Comparison of ENCODE assay signal across 29 cellular contexts in genomic region chr6:152259234-152259633, GRCh38.
"Had no signal": no experiment of that assay in that cellular context is flagged by ENCODE, and none has a peak within 500 bp of the region (broad histone marks: within the 10 kb centered on the region; RNA-seq: fewer than 3 reads in every experiment).

No MANE protein-coding gene starts in this region.

- H3K4me1 ChIP-seq: pancreas, right lobe of liver, sigmoid colon, suprapubic skin, testis, transverse colon, upper lobe of right lung had no signal

- H3K4me1 Mint-ChIP-seq: neural crest cell; stimulated activated memory B cell treated with anti-CD40 and anti-IgM and Interleukin-4, amounts not matched to agents 10 μg/mL and 1 μg/mL and 100 μg/mL, for 72 hours; stimulated activated naive CD8-positive, alpha-beta T cell treated with anti-CD3 and anti-CD28 coated beads, Interleukin-15, amount 100 ng/mL, for 72 hours had no signal

- ATAC-seq: naive thymus-derived CD8-positive, alpha-beta T cell; pancreas; psoas muscle; right cardiac atrium; stimulated activated memory B cell treated with anti-CD40 and anti-IgM and Interleukin-4, amounts not matched to agents 10 μg/mL and 1 μg/mL and 100 μg/mL, for 72 hours; stimulated activated naive CD8-positive, alpha-beta T cell treated with anti-CD3 and anti-CD28 coated beads, Interleukin-15, amount 100 ng/mL, for 72 hours; stimulated activated naive CD8-positive, alpha-beta T cell treated with anti-CD3 and anti-CD28 coated beads, Interleukin-15, Interleukin-2, amounts not matched to agents 100 U/mL and 50 U/mL, for 24 hours; upper lobe of right lung had no signal

- H3K27me3 ChIP-seq: neutrophil, pancreas, right lobe of liver, sigmoid colon, suprapubic skin, testis, tibial artery, transverse colon, upper lobe of right lung, vagina had no signal

- H3K4me3 Mint-ChIP-seq: naive thymus-derived CD8-positive, alpha-beta T cell; neural crest cell; stimulated activated memory B cell treated with anti-CD40 and anti-IgM and Interleukin-4, amounts not matched to agents 10 μg/mL and 1 μg/mL and 100 μg/mL, for 72 hours; stimulated activated naive CD8-positive, alpha-beta T cell treated with anti-CD3 and anti-CD28 coated beads, Interleukin-15, amount 100 ng/mL, for 72 hours; type B pancreatic cell had no signal

- H3K4me3 ChIP-seq: pancreas, psoas muscle, right lobe of liver, sigmoid colon, suprapubic skin, testis, tibial artery, transverse colon, upper lobe of right lung, vagina had no signal

- H3K9me3 ChIP-seq: neutrophil, pancreas, psoas muscle, right lobe of liver, sigmoid colon, suprapubic skin, testis, tibial artery, transverse colon, upper lobe of right lung, vagina had no signal

- DNase-seq: naive B cell; naive thymus-derived CD8-positive, alpha-beta T cell; nucleus accumbens; pancreas; posterior cingulate gyrus; psoas muscle; right cardiac atrium; right lobe of liver; sigmoid colon; small intestine; stimulated activated CD4-positive, alpha-beta T cell treated with anti-CD3 and anti-CD28 coated beads, Interleukin-15, amount 100 ng/mL, for 24 hours; stimulated activated CD4-positive, alpha-beta T cell treated with anti-CD3 and anti-CD28 coated beads, Interleukin-2, amount 100 ng/mL, for 24 hours; stimulated activated CD4-positive, alpha-beta T cell treated with anti-CD3 and anti-CD28 coated beads, Interleukin-2, amount 100 ng/mL, for 48 hours; stimulated activated CD4-positive, alpha-beta T cell treated with anti-CD3 and anti-CD28 coated beads, Interleukin-4, amount 100 ng/mL, for 24 hours; stimulated activated naive CD4-positive, alpha-beta T cell; stimulated activated naive CD8-positive, alpha-beta T cell treated with anti-CD3 and anti-CD28 coated beads, Interleukin-15, amount 100 ng/mL, for 72 hours; stimulated activated naive CD8-positive, alpha-beta T cell treated with anti-CD3 and anti-CD28 coated beads, Interleukin-15, Interleukin-2, amounts not matched to agents 100 U/mL and 50 U/mL, for 24 hours; substantia nigra; testis; tibial artery; transverse colon; upper lobe of right lung had no signal

- H3K27me3 Mint-ChIP-seq: naive B cell; naive thymus-derived CD8-positive, alpha-beta T cell; progenitor cell of endocrine pancreas; stimulated activated memory B cell treated with anti-CD40 and anti-IgM and Interleukin-4, amounts not matched to agents 10 μg/mL and 1 μg/mL and 100 μg/mL, for 72 hours; stimulated activated naive CD8-positive, alpha-beta T cell treated with anti-CD3 and anti-CD28 coated beads, Interleukin-15, amount 100 ng/mL, for 72 hours; type B pancreatic cell had no signal

- H3K27ac ChIP-seq: neutrophil, pancreas, psoas muscle, right lobe of liver, sigmoid colon, suprapubic skin, testis, tibial artery, transverse colon, upper lobe of right lung had no signal

- H3K27ac Mint-ChIP-seq: progenitor cell of endocrine pancreas; stimulated activated memory B cell treated with anti-CD40 and anti-IgM and Interleukin-4, amounts not matched to agents 10 μg/mL and 1 μg/mL and 100 μg/mL, for 72 hours; stimulated activated naive CD8-positive, alpha-beta T cell treated with anti-CD3 and anti-CD28 coated beads, Interleukin-15, amount 100 ng/mL, for 72 hours; type B pancreatic cell had no signal
